In the genomic region with DNA sequence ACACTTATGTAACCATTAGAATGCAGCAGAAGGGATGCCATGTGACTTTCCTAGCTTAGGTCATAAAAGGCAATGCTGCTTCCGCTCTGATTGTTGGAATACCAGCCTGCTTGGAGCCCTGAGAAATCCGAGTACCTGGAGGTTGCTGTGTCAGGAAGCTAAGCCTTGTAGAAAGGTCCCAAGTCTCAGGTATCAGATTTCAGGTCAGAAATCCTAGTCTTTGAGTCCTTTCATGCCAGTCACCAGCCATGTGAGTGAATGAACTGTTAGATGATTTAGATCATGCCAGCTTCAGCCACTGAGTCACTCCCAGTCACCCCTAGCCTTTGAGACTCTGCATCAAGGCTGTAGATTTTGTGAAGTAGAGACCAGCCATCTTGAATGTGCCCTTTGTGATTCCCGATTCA, we compare ENCODE assay signal across 12 cellular contexts. TPM values are rescaled to one million over a fixed set of nuclear protein-coding genes. Genes with fewer than 3 reads are reported as not detected.
DNase-seq lines count a peak whose midpoint lies in the region; ATAC-seq and FAIRE-seq lines count a peak whose summit lies in the region.
"Had no signal": no experiment of that assay in that cellular context is flagged by ENCODE, and none has a peak within 500 bp of the region (broad histone marks: within the 10 kb centered on the region; RNA-seq: fewer than 3 reads in every experiment).

No MANE protein-coding gene starts in this region.

- FAIRE-seq in RCC 7860 (lab: Jason Lieb, UNC) = peak; percentile 76
- FAIRE-seq: GM12891 had no signal

- peak; percentile 13 for DNase-seq in A172 (ENCODE audit: low spot score)
- DNase-seq in H4 (ENCODE audit: low spot score) = peak; percentile 4
- peak; percentile 67 for DNase-seq in RCC 7860 (ENCODE audit: low spot score)
- peak; percentile 42 for DNase-seq in foreskin melanocyte
- DNase-seq in NCI-H1694 (lab: John Stamatoyannopoulos, UW) = no peak
- no peak for DNase-seq in activated CD8-positive, alpha-beta memory T cell treated with anti-CD3 and anti-CD28 coated beads, Interleukin-2, amount 50 U/mL, for 48 hours
- no peak for DNase-seq in NCI-H2081 treated with DMSO at 0.1 percent for 48 hours (lab: John Stamatoyannopoulos, UW)
- DNase-seq: activated CD4-positive, alpha-beta memory T cell treated with anti-CD3 and anti-CD28 coated beads for 36 hours; adrenal gland; stimulated activated naive CD4-positive, alpha-beta T cell treated with Interleukin-2 at 50 U/mL for 16 hours had no signal

- ATAC-seq in HG02610 (IDR thresholded peaks at IDR 0.05; ENCODE audit: unreplicated experiment) = no peak

RNA-seq across cellular contexts. Expression of a gene that starts 23.5 kb away (rescaled TPM):
- 50.2 and 58.6 TPM in 2 replicates for total RNA-seq in A172 (2014; rRNA removed; shearing (Covaris generic))
- 37.2 and 41.5 TPM in 2 replicates for total RNA-seq in H4 (2014; rRNA removed; shearing (Covaris generic))

Comparison
In these comparisons a context has a peak if more than half of its experiments do, and no peak if none do; other contexts are left out.
1. DNase-seq: peak in A172 (single experiment), H4 (single experiment), RCC 7860 (single experiment) and foreskin melanocyte (single experiment); none in NCI-H1694 (single experiment), activated CD8-positive, alpha-beta memory T cell treated with anti-CD3 and anti-CD28 coated beads, Interleukin-2, amount 50 U/mL, for 48 hours (single experiment) and NCI-H2081 treated with DMSO at 0.1 percent for 48 hours (single experiment).